1 cellular context compared by ENCODE assay signal in the genomic region with DNA sequence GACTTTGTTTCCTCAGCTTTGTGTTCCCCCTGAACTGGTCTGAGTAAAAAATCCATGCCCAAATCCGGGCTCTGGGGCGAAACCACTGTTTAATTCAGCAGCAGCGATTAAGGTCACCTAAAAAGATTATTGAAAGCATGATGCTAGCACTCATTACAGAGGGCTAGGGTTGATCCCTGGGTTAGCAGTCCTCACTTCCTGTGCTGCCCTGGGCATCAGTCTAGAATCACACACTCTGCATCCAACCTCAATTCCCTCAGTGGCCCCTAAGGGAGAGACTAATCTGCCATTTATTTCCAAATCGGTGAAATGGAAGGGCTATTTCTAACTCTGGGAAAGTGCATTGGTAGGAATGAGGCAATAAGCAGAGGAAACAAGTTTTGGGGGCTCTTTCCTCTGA.
TF ChIP-seq lines count a peak whose summit lies in the region.

No MANE protein-coding gene starts in this region.

TF ChIP-seq in GM23338, 12 proteins besides CTCF, POLR2A, EP300 and RAD21:
- no peak for TF ChIP-seq POLR2AphosphoS5 (IDR thresholded peaks at IDR 0.05; ENCODE audit: low read depth)
- TF ChIP-seq ZNF114 (CRISPR knock-in tag; IDR thresholded peaks at IDR 0.05) = no peak
- TF ChIP-seq JUNB (IDR thresholded peaks at IDR 0.05; ENCODE audit: unreplicated experiment) = no peak
- TF ChIP-seq, protein P1, sequence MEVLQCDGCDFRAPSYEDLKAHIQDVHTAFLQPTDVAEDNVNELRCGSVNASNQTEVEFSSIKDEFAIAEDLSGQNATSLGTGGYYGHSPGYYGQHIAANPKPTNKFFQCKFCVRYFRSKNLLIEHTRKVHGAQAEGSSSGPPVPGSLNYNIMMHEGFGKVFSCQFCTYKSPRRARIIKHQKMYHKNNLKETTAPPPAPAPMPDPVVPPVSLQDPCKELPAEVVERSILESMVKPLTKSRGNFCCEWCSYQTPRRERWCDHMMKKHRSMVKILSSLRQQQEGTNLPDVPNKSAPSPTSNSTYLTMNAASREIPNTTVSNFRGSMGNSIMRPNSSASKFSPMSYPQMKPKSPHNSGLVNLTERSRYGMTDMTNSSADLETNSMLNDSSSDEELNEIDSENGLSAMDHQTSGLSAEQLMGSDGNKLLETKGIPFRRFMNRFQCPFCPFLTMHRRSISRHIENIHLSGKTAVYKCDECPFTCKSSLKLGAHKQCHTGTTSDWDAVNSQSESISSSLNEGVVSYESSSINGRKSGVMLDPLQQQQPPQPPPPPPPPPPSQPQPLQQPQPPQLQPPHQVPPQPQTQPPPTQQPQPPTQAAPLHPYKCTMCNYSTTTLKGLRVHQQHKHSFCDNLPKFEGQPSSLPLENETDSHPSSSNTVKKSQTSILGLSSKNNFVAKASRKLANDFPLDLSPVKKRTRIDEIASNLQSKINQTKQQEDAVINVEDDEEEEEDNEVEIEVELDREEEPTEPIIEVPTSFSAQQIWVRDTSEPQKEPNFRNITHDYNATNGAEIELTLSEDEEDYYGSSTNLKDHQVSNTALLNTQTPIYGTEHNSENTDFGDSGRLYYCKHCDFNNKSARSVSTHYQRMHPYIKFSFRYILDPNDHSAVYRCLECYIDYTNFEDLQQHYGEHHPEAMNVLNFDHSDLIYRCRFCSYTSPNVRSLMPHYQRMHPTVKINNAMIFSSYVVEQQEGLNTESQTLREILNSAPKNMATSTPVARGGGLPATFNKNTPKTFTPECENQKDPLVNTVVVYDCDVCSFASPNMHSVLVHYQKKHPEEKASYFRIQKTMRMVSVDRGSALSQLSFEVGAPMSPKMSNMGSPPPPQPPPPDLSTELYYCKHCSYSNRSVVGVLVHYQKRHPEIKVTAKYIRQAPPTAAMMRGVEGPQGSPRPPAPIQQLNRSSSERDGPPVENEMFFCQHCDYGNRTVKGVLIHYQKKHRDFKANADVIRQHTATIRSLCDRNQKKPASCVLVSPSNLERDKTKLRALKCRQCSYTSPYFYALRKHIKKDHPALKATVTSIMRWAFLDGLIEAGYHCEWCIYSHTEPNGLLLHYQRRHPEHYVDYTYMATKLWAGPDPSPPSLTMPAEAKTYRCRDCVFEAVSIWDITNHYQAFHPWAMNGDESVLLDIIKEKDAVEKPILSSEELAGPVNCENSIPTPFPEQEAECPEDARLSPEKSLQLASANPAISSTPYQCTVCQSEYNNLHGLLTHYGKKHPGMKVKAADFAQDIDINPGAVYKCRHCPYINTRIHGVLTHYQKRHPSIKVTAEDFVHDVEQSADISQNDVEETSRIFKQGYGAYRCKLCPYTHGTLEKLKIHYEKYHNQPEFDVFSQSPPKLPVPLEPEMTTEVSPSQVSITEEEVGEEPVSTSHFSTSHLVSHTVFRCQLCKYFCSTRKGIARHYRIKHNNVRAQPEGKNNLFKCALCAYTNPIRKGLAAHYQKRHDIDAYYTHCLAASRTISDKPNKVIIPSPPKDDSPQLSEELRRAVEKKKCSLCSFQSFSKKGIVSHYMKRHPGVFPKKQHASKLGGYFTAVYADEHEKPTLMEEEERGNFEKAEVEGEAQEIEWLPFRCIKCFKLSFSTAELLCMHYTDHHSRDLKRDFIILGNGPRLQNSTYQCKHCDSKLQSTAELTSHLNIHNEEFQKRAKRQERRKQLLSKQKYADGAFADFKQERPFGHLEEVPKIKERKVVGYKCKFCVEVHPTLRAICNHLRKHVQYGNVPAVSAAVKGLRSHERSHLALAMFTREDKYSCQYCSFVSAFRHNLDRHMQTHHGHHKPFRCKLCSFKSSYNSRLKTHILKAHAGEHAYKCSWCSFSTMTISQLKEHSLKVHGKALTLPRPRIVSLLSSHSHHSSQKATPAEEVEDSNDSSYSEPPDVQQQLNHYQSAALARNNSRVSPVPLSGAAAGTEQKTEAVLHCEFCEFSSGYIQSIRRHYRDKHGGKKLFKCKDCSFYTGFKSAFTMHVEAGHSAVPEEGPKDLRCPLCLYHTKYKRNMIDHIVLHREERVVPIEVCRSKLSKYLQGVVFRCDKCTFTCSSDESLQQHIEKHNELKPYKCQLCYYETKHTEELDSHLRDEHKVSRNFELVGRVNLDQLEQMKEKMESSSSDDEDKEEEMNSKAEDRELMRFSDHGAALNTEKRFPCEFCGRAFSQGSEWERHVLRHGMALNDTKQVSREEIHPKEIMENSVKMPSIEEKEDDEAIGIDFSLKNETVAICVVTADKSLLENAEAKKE (CRISPR knock-in tag; IDR thresholded peaks at IDR 0.05) = no peak
- no peak for TF ChIP-seq EZH2 (IDR thresholded peaks at IDR 0.05; ENCODE audit: low read depth, unreplicated experiment)
- no peak for TF ChIP-seq CREB1 (CRISPR knock-in tag; IDR thresholded peaks at IDR 0.05; ENCODE audit: low read depth)
- TF ChIP-seq EZH2phosphoT487 (IDR thresholded peaks at IDR 0.05; ENCODE audit: unreplicated experiment) = no peak
- TF ChIP-seq, protein P2, sequence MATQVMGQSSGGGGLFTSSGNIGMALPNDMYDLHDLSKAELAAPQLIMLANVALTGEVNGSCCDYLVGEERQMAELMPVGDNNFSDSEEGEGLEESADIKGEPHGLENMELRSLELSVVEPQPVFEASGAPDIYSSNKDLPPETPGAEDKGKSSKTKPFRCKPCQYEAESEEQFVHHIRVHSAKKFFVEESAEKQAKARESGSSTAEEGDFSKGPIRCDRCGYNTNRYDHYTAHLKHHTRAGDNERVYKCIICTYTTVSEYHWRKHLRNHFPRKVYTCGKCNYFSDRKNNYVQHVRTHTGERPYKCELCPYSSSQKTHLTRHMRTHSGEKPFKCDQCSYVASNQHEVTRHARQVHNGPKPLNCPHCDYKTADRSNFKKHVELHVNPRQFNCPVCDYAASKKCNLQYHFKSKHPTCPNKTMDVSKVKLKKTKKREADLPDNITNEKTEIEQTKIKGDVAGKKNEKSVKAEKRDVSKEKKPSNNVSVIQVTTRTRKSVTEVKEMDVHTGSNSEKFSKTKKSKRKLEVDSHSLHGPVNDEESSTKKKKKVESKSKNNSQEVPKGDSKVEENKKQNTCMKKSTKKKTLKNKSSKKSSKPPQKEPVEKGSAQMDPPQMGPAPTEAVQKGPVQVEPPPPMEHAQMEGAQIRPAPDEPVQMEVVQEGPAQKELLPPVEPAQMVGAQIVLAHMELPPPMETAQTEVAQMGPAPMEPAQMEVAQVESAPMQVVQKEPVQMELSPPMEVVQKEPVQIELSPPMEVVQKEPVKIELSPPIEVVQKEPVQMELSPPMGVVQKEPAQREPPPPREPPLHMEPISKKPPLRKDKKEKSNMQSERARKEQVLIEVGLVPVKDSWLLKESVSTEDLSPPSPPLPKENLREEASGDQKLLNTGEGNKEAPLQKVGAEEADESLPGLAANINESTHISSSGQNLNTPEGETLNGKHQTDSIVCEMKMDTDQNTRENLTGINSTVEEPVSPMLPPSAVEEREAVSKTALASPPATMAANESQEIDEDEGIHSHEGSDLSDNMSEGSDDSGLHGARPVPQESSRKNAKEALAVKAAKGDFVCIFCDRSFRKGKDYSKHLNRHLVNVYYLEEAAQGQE (IDR thresholded peaks at IDR 0.05; ENCODE audit: unreplicated experiment) = no peak
- no peak for TF ChIP-seq NANOG (IDR thresholded peaks at IDR 0.05; ENCODE audit: borderline replicate concordance)
- TF ChIP-seq, protein P3, sequence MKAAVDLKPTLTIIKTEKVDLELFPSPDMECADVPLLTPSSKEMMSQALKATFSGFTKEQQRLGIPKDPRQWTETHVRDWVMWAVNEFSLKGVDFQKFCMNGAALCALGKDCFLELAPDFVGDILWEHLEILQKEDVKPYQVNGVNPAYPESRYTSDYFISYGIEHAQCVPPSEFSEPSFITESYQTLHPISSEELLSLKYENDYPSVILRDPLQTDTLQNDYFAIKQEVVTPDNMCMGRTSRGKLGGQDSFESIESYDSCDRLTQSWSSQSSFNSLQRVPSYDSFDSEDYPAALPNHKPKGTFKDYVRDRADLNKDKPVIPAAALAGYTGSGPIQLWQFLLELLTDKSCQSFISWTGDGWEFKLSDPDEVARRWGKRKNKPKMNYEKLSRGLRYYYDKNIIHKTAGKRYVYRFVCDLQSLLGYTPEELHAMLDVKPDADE (IDR thresholded peaks at IDR 0.05) = no peak
- no peak for TF ChIP-seq STAT1 (IDR thresholded peaks at IDR 0.05; ENCODE audit: unreplicated experiment)
- TF ChIP-seq ZNF331 (CRISPR knock-in tag; IDR thresholded peaks at IDR 0.05; ENCODE audit: low read depth) = no peak
